Comparison of ENCODE assay signal across 8 cellular contexts in the genomic region with DNA sequence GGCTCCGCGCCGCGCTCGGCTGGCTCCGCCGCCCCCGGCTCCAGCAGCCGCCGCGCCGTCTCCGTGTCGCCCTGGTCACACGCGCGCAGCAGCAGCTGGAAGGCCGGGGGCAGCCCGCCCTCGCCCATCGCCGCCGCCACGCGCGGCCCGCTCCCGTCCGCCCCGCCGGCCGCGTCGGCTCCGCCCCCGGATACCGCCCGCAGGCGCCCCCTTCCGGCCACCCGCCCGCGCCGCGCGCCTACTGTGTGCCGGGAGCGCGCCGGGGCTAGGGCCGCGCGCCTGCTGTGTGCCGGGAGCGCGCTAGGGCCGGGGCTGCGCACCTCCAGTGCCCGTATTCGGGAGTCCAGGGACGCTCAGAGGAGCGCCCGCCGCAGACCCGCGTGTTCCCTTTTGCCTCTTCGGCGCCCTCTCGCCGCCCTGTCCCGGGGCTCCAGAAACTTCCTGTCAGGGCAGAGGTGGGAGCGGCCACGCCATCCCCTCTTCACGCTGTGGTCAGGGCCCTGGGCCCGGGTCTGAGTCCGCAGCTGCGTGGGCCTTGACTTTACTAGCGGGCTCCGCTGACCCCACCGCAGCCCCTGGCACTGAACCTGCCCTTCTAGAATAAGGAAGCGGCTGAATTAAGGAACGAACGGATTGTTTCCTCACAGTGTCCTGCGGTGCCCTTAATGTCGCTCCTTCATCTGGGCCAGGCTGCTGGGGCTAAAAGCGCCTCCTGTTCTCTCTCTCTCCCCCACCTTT. TPM values are rescaled to one million over a fixed set of nuclear protein-coding genes. Genes with fewer than 3 reads are reported as not detected.
DNase-seq lines count a peak whose midpoint lies in the region; ATAC-seq and TF ChIP-seq lines count a peak whose summit lies in the region.

A gene (minus strand): TSS at position 192 of the 738 bp plus-strand sequence. CDS start 64 bp downstream, at position 128.

- no peak within 1 kb of the TSS for H3K27ac Mint-ChIP-seq in Calu3 (ENCODE audit: unreplicated experiment)
- H3K27ac Mint-ChIP-seq in activated naive CD4-positive, alpha-beta T cell treated with anti-CD3 and anti-CD28 coated beads for 36 hours, result peak within 1 kb of the TSS; percentile 56

- TF ChIP-seq CTCF in Calu3 (IDR thresholded peaks at IDR 0.05; ENCODE audit: unreplicated experiment), result no peak

- peak; percentile 88 for DNase-seq in Calu3
- DNase-seq in HUDEP-2 (lab: John Stamatoyannopoulos, UW; ENCODE audit: unreplicated experiment in 76 of 76), result peak in 58 of 76 experiments; percentile 13 to 78 (median 54)
- peak; percentile 13 for DNase-seq in SHP77 treated with DMSO at 0.1 percent for 48 hours (lab: John Stamatoyannopoulos, UW)
- DNase-seq in activated naive CD4-positive, alpha-beta T cell treated with anti-CD3 and anti-CD28 coated beads for 36 hours, result peak; percentile 81
- peak; percentile 79 for DNase-seq in globus pallidus (ENCODE audit: low spot score)
- peak; percentile 70 for DNase-seq in occipital lobe (lab: John Stamatoyannopoulos, UW)
- peak; percentile 78 for DNase-seq in superior temporal gyrus (ENCODE audit: extremely low spot score)

- H3K4me3 Mint-ChIP-seq in Calu3 (ENCODE audit: low read depth, unreplicated experiment), result peak within 1 kb of the TSS; percentile 74
- peak within 1 kb of the TSS; percentile 77 for H3K4me3 Mint-ChIP-seq in activated naive CD4-positive, alpha-beta T cell treated with anti-CD3 and anti-CD28 coated beads for 36 hours

- CTCF ChIA-PET in Calu3 (lab: Charles Lee), result interaction anchor here (0.6 kb wide), 1 partner anchor 1353 kb away, joined by 5 read pairs; no protein-coding TSS in a partner anchor
- CTCF ChIA-PET in activated naive CD4-positive, alpha-beta T cell treated with anti-CD3 and anti-CD28 coated beads for 36 hours (lab: Charles Lee), result interaction anchor here (5.5 kb wide), 1 partner anchor 11 kb away, joined by 31 read pairs; a partner anchor contains a TSS

- peaks cover 33% of the 10 kb centered on the region for H3K4me1 Mint-ChIP-seq in Calu3 (ENCODE audit: low read depth, unreplicated experiment)
- peaks cover 30% of the 10 kb centered on the region for H3K4me1 Mint-ChIP-seq in activated naive CD4-positive, alpha-beta T cell treated with anti-CD3 and anti-CD28 coated beads for 36 hours (ENCODE audit: low read depth)

- ATAC-seq in GM21360 (IDR thresholded peaks at IDR 0.05; ENCODE audit: unreplicated experiment), result peak; percentile 84

- peaks cover 8% of the 10 kb centered on the region for H3K36me3 Mint-ChIP-seq in Calu3 (ENCODE audit: insufficient read depth, unreplicated experiment)
- peaks cover 6% of the 10 kb centered on the region for H3K36me3 Mint-ChIP-seq in activated naive CD4-positive, alpha-beta T cell treated with anti-CD3 and anti-CD28 coated beads for 36 hours (ENCODE audit: low read depth)

- intact Hi-C loops in Calu3 (cut with micrococcal nuclease; ENCODE audit: unreplicated experiment), result no loop called here
- intact Hi-C loops in activated naive CD4-positive, alpha-beta T cell treated with anti-CD3 and anti-CD28 coated beads for 36 hours (cut with micrococcal nuclease), result loop anchor here (1.0 to 10.0 kb wide), 5 partner anchors 10 to 1142 kb away; a partner anchor contains a TSS

- BruUV-seq in Calu3 (replicated peaks; lab: Mats Ljungman, UMichigan), result no TSS peak

- no peaks in the 10 kb centered on the region for H3K9me3 Mint-ChIP-seq in Calu3 (ENCODE audit: low read depth, unreplicated experiment)
- peaks cover 11% of the 10 kb centered on the region for H3K9me3 Mint-ChIP-seq in activated naive CD4-positive, alpha-beta T cell treated with anti-CD3 and anti-CD28 coated beads for 36 hours

- no peaks in the 10 kb centered on the region for H3K27me3 Mint-ChIP-seq in Calu3 (ENCODE audit: unreplicated experiment)
- H3K27me3 Mint-ChIP-seq in activated naive CD4-positive, alpha-beta T cell treated with anti-CD3 and anti-CD28 coated beads for 36 hours (ENCODE audit: low read depth), result no peaks in the 10 kb centered on the region

RNA-seq across cellular contexts. Expression of the gene that starts here (rescaled TPM):
- total RNA-seq in Calu3 (2022) (31.5 and 32.2 TPM in 2 replicates), occipital lobe (3.9 TPM)
- 10 to 100 TPM; 14.6 to 15.0 TPM for total RNA-seq in activated naive CD4-positive, alpha-beta T cell treated with anti-CD3 and anti-CD28 coated beads for 36 hours

Comparison
In these comparisons a context has a peak if more than half of its experiments do, and no peak if none do; other contexts are left out.
1. Peak in every context shown above with its lines: DNase-seq and ATAC-seq.
2. DNase-seq: peak in every context shown above with its lines; median percentile 88 in Calu3; 81 in activated naive CD4-positive, alpha-beta T cell treated with anti-CD3 and anti-CD28 coated beads for 36 hours; 79 in globus pallidus; 78 in superior temporal gyrus; 70 in occipital lobe; 54 in HUDEP-2; 13 in SHP77 treated with DMSO at 0.1 percent for 48 hours.